1 cellular context compared by ENCODE assay signal in the genomic region with DNA sequence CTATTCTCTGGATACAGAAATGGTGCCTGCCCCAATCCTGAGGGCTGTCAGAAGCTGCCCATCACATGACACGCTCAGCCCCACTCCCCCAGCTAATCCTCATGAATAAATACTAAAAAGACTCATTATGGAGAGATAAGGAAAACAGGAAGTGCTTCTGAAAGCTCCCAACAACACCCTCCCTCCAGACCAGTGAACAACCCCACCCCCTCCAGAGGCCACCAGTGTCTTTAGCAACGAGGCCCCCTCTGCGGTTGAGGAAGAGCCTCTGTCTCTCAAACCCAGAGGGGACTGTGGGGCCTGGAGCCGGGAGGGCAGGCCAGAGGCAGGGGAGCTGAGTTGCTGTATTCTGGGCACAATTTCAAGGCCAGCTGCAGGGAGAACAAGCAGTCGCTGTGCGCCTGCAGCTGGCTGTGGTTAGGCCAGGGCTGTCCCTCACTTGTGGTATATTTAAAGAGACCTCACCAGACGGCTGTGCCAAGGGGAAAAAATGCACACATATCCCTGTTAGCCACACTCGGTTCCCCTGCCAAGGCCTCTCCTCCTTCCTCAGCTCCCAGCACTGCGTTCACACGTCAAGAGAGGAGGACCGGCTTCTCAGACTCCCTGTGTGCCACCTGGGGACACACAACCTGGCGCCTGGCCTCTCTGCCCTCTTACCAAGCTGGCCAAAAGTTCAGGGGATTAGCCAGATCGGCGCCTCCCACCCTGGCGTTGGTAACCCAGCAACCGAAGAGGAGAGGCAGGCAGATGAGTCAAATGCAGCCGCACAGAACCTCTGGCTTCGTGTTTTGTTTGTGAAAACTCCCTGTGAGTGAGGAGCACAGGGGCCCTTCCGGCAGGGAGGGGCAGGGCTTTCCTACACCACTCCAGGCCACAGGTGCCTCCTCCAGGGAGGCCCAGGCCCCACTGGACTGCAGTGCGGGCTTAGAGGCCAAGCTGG.
TF ChIP-seq lines count a peak whose summit lies in the region.

No MANE protein-coding gene starts in this region.

TF ChIP-seq in GM23338, 12 proteins besides CTCF, POLR2A, EP300 and RAD21 (continued from another document):
- TF ChIP-seq ZNF462 (CRISPR knock-in tag; IDR thresholded peaks at IDR 0.05) (no peak), REST (IDR thresholded peaks at IDR 0.05; ENCODE audit: unreplicated experiment) (no peak), EZH2phosphoT487 (IDR thresholded peaks at IDR 0.05; ENCODE audit: unreplicated experiment) (no peak), JUNB (IDR thresholded peaks at IDR 0.05; ENCODE audit: unreplicated experiment) (no peak), STAT1 (IDR thresholded peaks at IDR 0.05; ENCODE audit: unreplicated experiment) (no peak), EZH2 (IDR thresholded peaks at IDR 0.05; ENCODE audit: low read depth, unreplicated experiment) (no peak)
